10 cellular contexts compared by ENCODE assay signal in genomic region chr14:101359221-101360044, GRCh38.
A peak's percentile ranks its signal among the peaks of the same experiment; 100 is the strongest.
DNase-seq lines count a peak whose midpoint lies in the region; ATAC-seq and TF ChIP-seq lines count a peak whose summit lies in the region.
"Had no signal": no experiment of that assay in that cellular context is flagged by ENCODE, and none has a peak within 500 bp of the region (broad histone marks: within the 10 kb centered on the region; RNA-seq: fewer than 3 reads in every experiment).

No MANE protein-coding gene starts in this region.

- POLR2A ChIA-PET in OCI-LY7 (lab: Charles Lee), result interaction anchor here (1.0 kb wide), 1 partner anchor 9 kb away, joined by 3 read pairs; no protein-coding TSS in a partner anchor

- H3K36me3 ChIP-seq in OCI-LY7 (ENCODE audit: insufficient read depth, low read length) (peaks cover 33% of the 10 kb centered on the region), gastroesophageal sphincter (no peaks in the 10 kb centered on the region), neural progenitor cell (no peaks in the 10 kb centered on the region), endodermal cell (ENCODE audit: control insufficient read depth, insufficient read depth, low read length) (no peaks in the 10 kb centered on the region)

- H3K4me3 Mint-ChIP-seq in neural progenitor cell, result peak overlapping the region; percentile 49
- no peak overlapping the region for H3K4me3 Mint-ChIP-seq in endodermal cell
- H3K4me3 Mint-ChIP-seq: IgD-negative memory B cell had no signal

- H3K36me3 Mint-ChIP-seq in neural progenitor cell, result peaks cover 2% of the 10 kb centered on the region
- H3K36me3 Mint-ChIP-seq in endodermal cell (ENCODE audit: low read depth), result peaks cover 2% of the 10 kb centered on the region
- H3K36me3 Mint-ChIP-seq: IgD-negative memory B cell had no signal

- H3K27me3 ChIP-seq in gastroesophageal sphincter (no peaks in the 10 kb centered on the region), neural progenitor cell (no peaks in the 10 kb centered on the region), endodermal cell (ENCODE audit: control insufficient read depth, insufficient read depth, low read length, poor library complexity, severe bottlenecking) (peaks cover 29% of the 10 kb centered on the region)

- no peak for TF ChIP-seq EP300 in gastroesophageal sphincter (IDR thresholded peaks at IDR 0.05)

- H3K4me3 ChIP-seq in OCI-LY7 (ENCODE audit: low read depth, low read length, poor library complexity, severe bottlenecking) (peak overlapping the region; percentile 61), gastroesophageal sphincter (peak overlapping the region in 1 of 2 donors; percentile 13), neural progenitor cell (no peak overlapping the region), endodermal cell (ENCODE audit: low read length) (no peak overlapping the region)

- H2AFZ ChIP-seq in OCI-LY7 (ENCODE audit: low read length) (peak overlapping the region; percentile 38; the same call in 1 of the 2 replicates), neural progenitor cell (replicated peaks) (no peak overlapping the region)

- no peak for TF ChIP-seq CTCF in OCI-LY7 (conservative IDR thresholded peaks at IDR 0.05; ENCODE audit: low read length)
- TF ChIP-seq CTCF in gastroesophageal sphincter (IDR thresholded peaks at IDR 0.05), result peak in 1 of 4 experiments; percentile 2
- TF ChIP-seq CTCF in neural progenitor cell (IDR thresholded peaks at IDR 0.05), result no peak
- no peak for TF ChIP-seq CTCF in endodermal cell (conservative IDR thresholded peaks at IDR 0.05)

- H3K9me3 Mint-ChIP-seq in neural progenitor cell (peaks cover 36% of the 10 kb centered on the region), endodermal cell (peaks cover 14% of the 10 kb centered on the region)

- peak overlapping the region; percentile 98 for H3K27ac ChIP-seq in OCI-LY7 (ENCODE audit: low read depth, low read length, poor library complexity, severe bottlenecking)
- H3K27ac ChIP-seq in gastroesophageal sphincter, result peak overlapping the region; percentile 60 to 85 (median 78)
- no peak overlapping the region for H3K27ac ChIP-seq in neural progenitor cell
- H3K27ac ChIP-seq in endodermal cell (ENCODE audit: low read depth, low read length), result no peak overlapping the region

- H3K27ac Mint-ChIP-seq in neural progenitor cell, result peak overlapping the region; percentile 2
- no peak overlapping the region for H3K27ac Mint-ChIP-seq in endodermal cell
- H3K27ac Mint-ChIP-seq: IgD-negative memory B cell had no signal

- H3K4me1 Mint-ChIP-seq in neural progenitor cell, result peaks cover 38% of the 10 kb centered on the region
- H3K4me1 Mint-ChIP-seq in endodermal cell, result peaks cover 16% of the 10 kb centered on the region

- no peaks in the 10 kb centered on the region for H4K20me1 ChIP-seq in OCI-LY7 (ENCODE audit: insufficient read depth, low read length)
- no peaks in the 10 kb centered on the region for H4K20me1 ChIP-seq in neural progenitor cell (ENCODE audit: low read depth)

- DNase-seq in A172 (ENCODE audit: low spot score), result peak; percentile 38
- DNase-seq in OCI-LY7 (ENCODE audit: low spot score), result peak; percentile 75
- DNase-seq in neural progenitor cell (ENCODE audit: low spot score), result peak; percentile 44
- DNase-seq in endodermal cell, result no peak
- no peak for DNase-seq in activated CD4-positive, alpha-beta T cell treated with anti-CD3 and anti-CD28 coated beads for 48 hours
- DNase-seq in Kasumi-1 (lab: John Stamatoyannopoulos, UW), result no peak
- no peak for DNase-seq in stimulated activated CD4-positive, alpha-beta T cell treated with anti-CD3 and anti-CD28 coated beads, Interleukin-15, amount 100 ng/mL, for 24 hours
- DNase-seq: NCI-H2227 treated with DMSO at 0.1 percent for 48 hours had no signal

- TF ChIP-seq POLR2A in gastroesophageal sphincter (IDR thresholded peaks at IDR 0.05), result no peak

- H3F3A ChIP-seq in neural progenitor cell (ENCODE audit: low read depth), result peaks cover 2% of the 10 kb centered on the region

- CTCF ChIA-PET in OCI-LY7 (lab: Charles Lee; ENCODE audit: unreplicated experiment), result no interaction called here

- H3K4me2 ChIP-seq in OCI-LY7 (ENCODE audit: low read length) (peak overlapping the region; percentile 89), neural progenitor cell (peak overlapping the region; percentile 4)

- intact Hi-C loops in OCI-LY7 (cut with micrococcal nuclease; ENCODE audit: unreplicated experiment), result loop anchor here (2.0 to 10.0 kb wide), 4 partner anchors 89 to 518 kb away; partner anchors contain the start of gene DIO3

- H3K9ac ChIP-seq in neural progenitor cell (no peak overlapping the region), endodermal cell (ENCODE audit: extremely low read depth, low read length, poor library complexity, severe bottlenecking) (no peak overlapping the region)

- peaks cover 16% of the 10 kb centered on the region for H3K27me3 Mint-ChIP-seq in neural progenitor cell (ENCODE audit: insufficient read depth, low read depth)
- peaks cover 47% of the 10 kb centered on the region for H3K27me3 Mint-ChIP-seq in endodermal cell (ENCODE audit: insufficient read depth)

- peaks cover 70% of the 10 kb centered on the region for H3K4me1 ChIP-seq in OCI-LY7 (ENCODE audit: insufficient read depth, low read length, poor library complexity, severe bottlenecking)
- peaks cover 0 to 62% (median 4%) of the 10 kb centered on the region in 3 donors for H3K4me1 ChIP-seq in gastroesophageal sphincter
- peaks cover 22% of the 10 kb centered on the region for H3K4me1 ChIP-seq in neural progenitor cell
- peaks cover 5% of the 10 kb centered on the region for H3K4me1 ChIP-seq in endodermal cell (ENCODE audit: control insufficient read depth, insufficient read depth, low read length)

- H3K9me2 ChIP-seq in OCI-LY7 (ENCODE audit: insufficient read depth, low read length), result no peaks in the 10 kb centered on the region

- H3K9me3 ChIP-seq in OCI-LY7 (ENCODE audit: low read length), result peaks cover 39% of the 10 kb centered on the region
- H3K9me3 ChIP-seq in gastroesophageal sphincter, result peaks cover 0 to 22% (median 0%) of the 10 kb centered on the region in 3 donors
- H3K9me3 ChIP-seq in neural progenitor cell (ENCODE audit: low read depth), result peaks cover 2% of the 10 kb centered on the region
- H3K9me3 ChIP-seq in endodermal cell (ENCODE audit: control insufficient read depth, low read length), result peaks cover 6% of the 10 kb centered on the region

- ATAC-seq in gastroesophageal sphincter, result peak; percentile 67

- no peaks in the 10 kb centered on the region for H3K79me2 ChIP-seq in OCI-LY7 (ENCODE audit: insufficient read depth, low read depth, low read length)
- H3K79me2 ChIP-seq in neural progenitor cell (ENCODE audit: low read depth), result no peaks in the 10 kb centered on the region

- 63 to 75% methylated on average over 8 to 9 of the region's 19 CpGs for WGBS in gastroesophageal sphincter (ENCODE audit: low coverage in 1 of 2), 2 donors
- 93 to 95% methylated on average over 19 of the region's 19 CpGs for WGBS in endodermal cell (ENCODE audit: insufficient coverage in 1 of 2, insufficient read length in 1 of 2), 2 experiments

- BruUV-seq in OCI-LY7 (replicated peaks; lab: Mats Ljungman, UMichigan), result TSS peak; percentile 95

Comparison
In these comparisons a context has a peak if more than half of its experiments do, and no peak if none do; other contexts are left out.
1. DNase-seq: peak in A172 (single experiment), OCI-LY7 (single experiment) and neural progenitor cell (single experiment); none in endodermal cell (single experiment), activated CD4-positive, alpha-beta T cell treated with anti-CD3 and anti-CD28 coated beads for 48 hours (single experiment), Kasumi-1 (0 of 2) and stimulated activated CD4-positive, alpha-beta T cell treated with anti-CD3 and anti-CD28 coated beads, Interleukin-15, amount 100 ng/mL, for 24 hours (single experiment).
2. H3K27ac ChIP-seq: peak in OCI-LY7 (single experiment) and gastroesophageal sphincter (4 of 4); none in neural progenitor cell (single experiment) and endodermal cell (single experiment).